Comparison of ENCODE assay signal across 16 cellular contexts in the genomic region with DNA sequence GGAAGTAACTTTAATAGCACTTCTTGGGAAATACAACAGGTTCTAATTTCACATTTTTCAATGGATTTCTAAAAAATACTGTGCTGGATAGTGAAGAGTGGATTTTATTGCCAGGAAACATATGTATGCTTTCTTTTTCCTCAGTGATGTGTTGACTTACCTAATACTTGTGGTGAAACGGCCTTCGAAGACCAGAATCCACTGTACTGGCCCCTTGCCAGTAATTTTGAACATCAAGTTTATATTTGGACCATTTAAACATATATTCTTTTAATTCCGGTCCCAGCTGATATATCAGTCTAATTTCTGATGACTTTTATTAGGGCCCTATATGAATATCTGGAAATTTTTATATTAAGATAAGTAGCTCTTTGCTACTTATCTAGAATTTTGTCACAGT.
DNase-seq lines count a peak whose midpoint lies in the region; ATAC-seq and TF ChIP-seq lines count a peak whose summit lies in the region.
"Had no signal": no experiment of that assay in that cellular context is flagged by ENCODE, and none has a peak within 500 bp of the region (broad histone marks: within the 10 kb centered on the region; RNA-seq: fewer than 3 reads in every experiment).

No MANE protein-coding gene starts in this region.

- no peak for TF ChIP-seq CTCF in KMS-11 (conservative IDR thresholded peaks at IDR 0.05; ENCODE audit: low read depth, low read length)
- TF ChIP-seq CTCF in cardiac fibroblast (IDR thresholded peaks at IDR 0.05; ENCODE audit: low read depth, low read length) = no peak

- no peak overlapping the region for H2AFZ ChIP-seq in KMS-11 (ENCODE audit: low read depth)

- H3K4me1 ChIP-seq in KMS-11 (ENCODE audit: low read depth, poor library complexity, severe bottlenecking) (peaks cover 10% of the 10 kb centered on the region), muscle layer of colon (ENCODE audit: insufficient read depth, low read length) (peaks cover 26% of the 10 kb centered on the region)

- H3K4me2 ChIP-seq in KMS-11 = peak overlapping the region; percentile 93

- H3K4me3 ChIP-seq in KMS-11 (IDR thresholded peaks at IDR 0.05; ENCODE audit: insufficient read depth, low read depth, low read length) (no peak overlapping the region), cardiac fibroblast (replicated peaks in 1 of 2; ENCODE audit: low read depth in 2 of 2, low read length in 2 of 2) (peak overlapping the region in 1 of 2 donors; percentile 95), muscle layer of colon (ENCODE audit: low read depth in 1 of 2, low read length in 2 of 2) (peak overlapping the region; percentile 51 to 76)
- H3K4me3 ChIP-seq: lung had no signal

- H3K27ac ChIP-seq in KMS-11 (no peak overlapping the region), muscle layer of colon (ENCODE audit: low read depth, low read length) (no peak overlapping the region)

- H4K20me1 ChIP-seq in KMS-11 (ENCODE audit: insufficient read depth) = no peaks in the 10 kb centered on the region

- ATAC-seq in GM21447 (IDR thresholded peaks at IDR 0.05; ENCODE audit: unreplicated experiment) (no peak), GM21619 (IDR thresholded peaks at IDR 0.05; ENCODE audit: unreplicated experiment) (no peak)
- ATAC-seq: activated CD8-positive, alpha-beta memory T cell treated with anti-CD3 and anti-CD28 coated beads, Interleukin-2, amount 10 ng/mL, durations not matched to agents 7 days and 5 days; stimulated activated naive CD8-positive, alpha-beta T cell treated with anti-CD3 and anti-CD28 coated beads, Interleukin-15, amount 100 ng/mL, for 72 hours had no signal

- DNase-seq in AG20443 (ENCODE audit: low spot score) (peak; percentile 12), cardiac fibroblast (ENCODE audit: low read depth in 2 of 2) (peak; percentile 39 to 63), NCI-H446 treated with DMSO at 0.1 percent for 48 hours (lab: John Stamatoyannopoulos, UW) (no peak)
- no peak for DNase-seq in T-helper 2 cell treated with Interferon-gamma antibody and Interleukin-4, amounts not matched to agents 5 μg/mL and 100 μg/mL, for 36 hours (ENCODE audit: low spot score)
- DNase-seq: activated CD8-positive, alpha-beta memory T cell treated with anti-CD3 and anti-CD28 coated beads, Interleukin-2, amount 10 ng/mL, durations not matched to agents 7 days and 5 days; activated naive CD4-positive, alpha-beta T cell treated with anti-CD3 and anti-CD28 coated beads, Interleukin-2, amount 50 U/mL, for 16 hours; CD4-positive, alpha-beta T cell; hypothalamus; NCI-H446; stimulated activated CD4-positive, alpha-beta T cell treated with anti-CD3 and anti-CD28 coated beads, Interleukin-2, amount 100 ng/mL, for 48 hours; stimulated activated naive CD8-positive, alpha-beta T cell treated with anti-CD3 and anti-CD28 coated beads, Interleukin-15, amount 100 ng/mL, for 72 hours had no signal

- no peaks in the 10 kb centered on the region for H3K9me3 ChIP-seq in muscle layer of colon (ENCODE audit: low read length)

- peaks cover 56% of the 10 kb centered on the region for H3K27me3 Mint-ChIP-seq in T-helper 2 cell treated with Interferon-gamma antibody and Interleukin-4, amounts not matched to agents 5 μg/mL and 100 μg/mL, for 36 hours (ENCODE audit: low read depth)

- peaks cover 5% of the 10 kb centered on the region for H3K4me1 Mint-ChIP-seq in T-helper 2 cell treated with Interferon-gamma antibody and Interleukin-4, amounts not matched to agents 5 μg/mL and 100 μg/mL, for 36 hours (ENCODE audit: low read depth)

- no peaks in the 10 kb centered on the region for H3K79me2 ChIP-seq in KMS-11 (ENCODE audit: insufficient read depth, low read depth)

- no peaks in the 10 kb centered on the region for H3K36me3 Mint-ChIP-seq in T-helper 2 cell treated with Interferon-gamma antibody and Interleukin-4, amounts not matched to agents 5 μg/mL and 100 μg/mL, for 36 hours (ENCODE audit: low read depth)
- H3K36me3 Mint-ChIP-seq: activated CD8-positive, alpha-beta memory T cell treated with anti-CD3 and anti-CD28 coated beads, Interleukin-2, amount 10 ng/mL, durations not matched to agents 7 days and 5 days had no signal

- H3K27me3 ChIP-seq in KMS-11 (ENCODE audit: insufficient read depth, low read depth) (no peaks in the 10 kb centered on the region; the same call in 1 of the 2 replicates), muscle layer of colon (ENCODE audit: control insufficient read depth in 1 of 2, insufficient read depth in 2 of 2, low read length in 2 of 2) (no peaks in the 10 kb centered on the region)

- H3K27ac Mint-ChIP-seq in T-helper 2 cell treated with Interferon-gamma antibody and Interleukin-4, amounts not matched to agents 5 μg/mL and 100 μg/mL, for 36 hours = no peak overlapping the region
- H3K27ac Mint-ChIP-seq: activated CD8-positive, alpha-beta memory T cell treated with anti-CD3 and anti-CD28 coated beads, Interleukin-2, amount 10 ng/mL, durations not matched to agents 7 days and 5 days; CD4-positive, alpha-beta T cell; stimulated activated naive CD8-positive, alpha-beta T cell treated with anti-CD3 and anti-CD28 coated beads, Interleukin-15, amount 100 ng/mL, for 72 hours had no signal

- H3K36me3 ChIP-seq in KMS-11 (ENCODE audit: insufficient read depth) (no peaks in the 10 kb centered on the region), muscle layer of colon (ENCODE audit: insufficient read depth, low read length) (peaks cover 6% of the 10 kb centered on the region)

- H3K9ac ChIP-seq in KMS-11 (no peak overlapping the region), muscle layer of colon (ENCODE audit: low read length) (peak overlapping the region; percentile 87)

- H3K4me3 Mint-ChIP-seq in T-helper 2 cell treated with Interferon-gamma antibody and Interleukin-4, amounts not matched to agents 5 μg/mL and 100 μg/mL, for 36 hours = no peak overlapping the region
- H3K4me3 Mint-ChIP-seq: activated CD8-positive, alpha-beta memory T cell treated with anti-CD3 and anti-CD28 coated beads, Interleukin-2, amount 10 ng/mL, durations not matched to agents 7 days and 5 days; CD4-positive, alpha-beta T cell had no signal

- no peaks in the 10 kb centered on the region for H3K9me3 Mint-ChIP-seq in T-helper 2 cell treated with Interferon-gamma antibody and Interleukin-4, amounts not matched to agents 5 μg/mL and 100 μg/mL, for 36 hours
- H3K9me3 Mint-ChIP-seq: CD4-positive, alpha-beta T cell; stimulated activated naive CD8-positive, alpha-beta T cell treated with anti-CD3 and anti-CD28 coated beads, Interleukin-15, amount 100 ng/mL, for 72 hours had no signal

Comparison
In these comparisons a context has a peak if more than half of its experiments do, and no peak if none do; other contexts are left out.
1. DNase-seq: peak in AG20443 (single experiment) and cardiac fibroblast (2 of 2); none in T-helper 2 cell treated with Interferon-gamma antibody and Interleukin-4, amounts not matched to agents 5 μg/mL and 100 μg/mL, for 36 hours (single experiment) and NCI-H446 treated with DMSO at 0.1 percent for 48 hours (single experiment).